20 cellular contexts compared by ENCODE assay signal in genomic region chr9:34492051-34492450, GRCh38. TPM values are rescaled to one million over a fixed set of nuclear protein-coding genes. Genes with fewer than 3 reads are reported as not detected.
DNase-seq lines count a peak whose midpoint lies in the region; ATAC-seq and TF ChIP-seq lines count a peak whose summit lies in the region.
"Had no signal": no experiment of that assay in that cellular context is flagged by ENCODE, and none has a peak within 500 bp of the region (broad histone marks: within the 10 kb centered on the region; RNA-seq: fewer than 3 reads in every experiment).

No MANE protein-coding gene starts in this region.

- DNase-seq in D341Med (ENCODE audit: low spot score) (peak; percentile 72), GM23338 (ENCODE audit: low spot score) (peak; percentile 49), NCI-H69 (lab: John Stamatoyannopoulos, UW) (peak; percentile 36), glutamatergic neuron (no peak), Caco-2 (no peak), tibial nerve (ENCODE audit: low spot score in 2 of 2) (no peak)
- DNase-seq: activated CD4-positive, alpha-beta T cell treated with anti-CD3 and anti-CD28 coated beads, Interleukin-2, amount 50 U/mL, for 4 hours; activated naive CD4-positive, alpha-beta T cell treated with Interleukin-2 at 50 U/mL for 16 hours; activated T-cell treated with anti-CD3 and anti-CD28 coated beads for 4 hours; Calu3; central memory CD4-positive, alpha-beta T cell; erythroblast; kidney glomerular epithelial cell; mammary epithelial cell; NCI-H2171 treated with DMSO at 0.1 percent for 48 hours; NCI-H774; ovary; stimulated activated naive B cell treated with anti-CD40 and anti-IgM and Interleukin-4, amounts not matched to agents 10 μg/mL and 1 μg/mL and 100 μg/mL, for 72 hours had no signal

- intact Hi-C loops in Caco-2 (cut with micrococcal nuclease; ENCODE audit: unreplicated experiment) = no loop called here

- H3K9me3 Mint-ChIP-seq in GM23338 (no peaks in the 10 kb centered on the region), glutamatergic neuron (ENCODE audit: unreplicated experiment) (peaks cover 5% of the 10 kb centered on the region), Caco-2 (ENCODE audit: unreplicated experiment) (no peaks in the 10 kb centered on the region)

- H3K36me3 Mint-ChIP-seq in GM23338 (ENCODE audit: low read depth) (no peaks in the 10 kb centered on the region), glutamatergic neuron (ENCODE audit: unreplicated experiment) (no peaks in the 10 kb centered on the region), Caco-2 (ENCODE audit: insufficient read depth, unreplicated experiment) (no peaks in the 10 kb centered on the region)
- H3K36me3 Mint-ChIP-seq: stimulated activated naive B cell treated with anti-CD40 and anti-IgM and Interleukin-4, amounts not matched to agents 10 μg/mL and 1 μg/mL and 100 μg/mL, for 72 hours had no signal

- H3K9me3 ChIP-seq in Caco-2 (no peaks in the 10 kb centered on the region), tibial nerve (no peaks in the 10 kb centered on the region)
- H3K9me3 ChIP-seq: ovary had no signal

- ATAC-seq in GM23338 = peak; percentile 71
- ATAC-seq in GM19035 (IDR thresholded peaks at IDR 0.05; ENCODE audit: unreplicated experiment) = no peak
- ATAC-seq: stimulated activated naive B cell treated with anti-CD40 and anti-IgM and Interleukin-4, amounts not matched to agents 10 μg/mL and 1 μg/mL and 100 μg/mL, for 72 hours had no signal

- TF ChIP-seq CTCF in GM23338 (conservative IDR thresholded peaks at IDR 0.05; ENCODE audit: low read depth in 2 of 2) (peak; percentile 36 to 63), glutamatergic neuron (IDR thresholded peaks at IDR 0.05; ENCODE audit: partially characterized antibody, unreplicated experiment) (no peak), Caco-2 (IDR thresholded peaks at IDR 0.05; ENCODE audit: insufficient read depth in 1 of 2, low read depth in 1 of 2, low read length in 1 of 2, severe bottlenecking in 1 of 2, unreplicated experiment in 1 of 2) (no peak), tibial nerve (IDR thresholded peaks at IDR 0.05) (no peak)

- POLR2A ChIA-PET in Caco-2 (lab: Charles Lee) = no interaction called here

- H3F3A ChIP-seq in GM23338 (replicated peaks; ENCODE audit: low read depth) = no peaks in the 10 kb centered on the region

- no peaks in the 10 kb centered on the region for H4K20me1 ChIP-seq in GM23338 (replicated peaks; ENCODE audit: insufficient read depth)

- TF ChIP-seq POLR2A in tibial nerve (IDR thresholded peaks at IDR 0.05) = no peak

- H3K4me3 ChIP-seq in GM23338 (no peak overlapping the region), Caco-2 (ENCODE audit: low read depth, low read length) (no peak overlapping the region), tibial nerve (no peak overlapping the region)
- H3K4me3 ChIP-seq: ovary had no signal

- H3K27ac Mint-ChIP-seq in GM23338 (no peak overlapping the region), glutamatergic neuron (ENCODE audit: unreplicated experiment) (peak overlapping the region; percentile 68), Caco-2 (ENCODE audit: unreplicated experiment) (no peak overlapping the region)
- H3K27ac Mint-ChIP-seq: stimulated activated naive B cell treated with anti-CD40 and anti-IgM and Interleukin-4, amounts not matched to agents 10 μg/mL and 1 μg/mL and 100 μg/mL, for 72 hours had no signal

- H2AFZ ChIP-seq in GM23338 = no peak overlapping the region

- no peaks in the 10 kb centered on the region for H3K79me2 ChIP-seq in GM23338 (replicated peaks; ENCODE audit: insufficient read depth)

- H3K36me3 ChIP-seq in GM23338 (ENCODE audit: insufficient read depth) = no peaks in the 10 kb centered on the region
- no peaks in the 10 kb centered on the region for H3K36me3 ChIP-seq in Caco-2 (ENCODE audit: control insufficient read depth, insufficient read depth, low read length)
- no peaks in the 10 kb centered on the region for H3K36me3 ChIP-seq in tibial nerve
- H3K36me3 ChIP-seq: ovary had no signal

- CTCF ChIA-PET in Caco-2 (lab: Charles Lee) = no interaction called here

- no peaks in the 10 kb centered on the region for H3K9me2 ChIP-seq in GM23338 (ENCODE audit: insufficient read depth)

- TF ChIP-seq EP300 in tibial nerve (IDR thresholded peaks at IDR 0.05) = no peak

- H3K27me3 ChIP-seq in GM23338 (ENCODE audit: insufficient read depth) (no peaks in the 10 kb centered on the region), Caco-2 (replicated peaks; ENCODE audit: control insufficient read depth, insufficient read depth, low read length) (no peaks in the 10 kb centered on the region), tibial nerve (no peaks in the 10 kb centered on the region)
- H3K27me3 ChIP-seq: ovary had no signal

- H3K27ac ChIP-seq in GM23338 (ENCODE audit: low read depth) = no peak overlapping the region
- no peak overlapping the region for H3K27ac ChIP-seq in tibial nerve
- H3K27ac ChIP-seq: ovary had no signal

- H3K27me3 Mint-ChIP-seq in GM23338 (ENCODE audit: insufficient read depth, low read depth, poor library complexity) (no peaks in the 10 kb centered on the region), glutamatergic neuron (ENCODE audit: unreplicated experiment) (peaks cover 4% of the 10 kb centered on the region), Caco-2 (ENCODE audit: insufficient read depth, unreplicated experiment) (no peaks in the 10 kb centered on the region)

- H3K4me1 Mint-ChIP-seq in GM23338 (no peaks in the 10 kb centered on the region; the same call in 2 of the 3 replicates), glutamatergic neuron (ENCODE audit: low read depth, unreplicated experiment) (peaks cover 21% of the 10 kb centered on the region), Caco-2 (ENCODE audit: low read depth, unreplicated experiment) (no peaks in the 10 kb centered on the region)
- H3K4me1 Mint-ChIP-seq: stimulated activated naive B cell treated with anti-CD40 and anti-IgM and Interleukin-4, amounts not matched to agents 10 μg/mL and 1 μg/mL and 100 μg/mL, for 72 hours had no signal

- 25 to 33% methylated on average over 2 of the region's 2 CpGs for WGBS in tibial nerve, 2 donors

- H3K4me2 ChIP-seq in GM23338 = no peak overlapping the region

- H3K4me3 Mint-ChIP-seq in GM23338 = no peak overlapping the region
- no peak overlapping the region for H3K4me3 Mint-ChIP-seq in glutamatergic neuron (ENCODE audit: unreplicated experiment)
- no peak overlapping the region for H3K4me3 Mint-ChIP-seq in Caco-2 (ENCODE audit: unreplicated experiment)
- H3K4me3 Mint-ChIP-seq: stimulated activated naive B cell treated with anti-CD40 and anti-IgM and Interleukin-4, amounts not matched to agents 10 μg/mL and 1 μg/mL and 100 μg/mL, for 72 hours had no signal

- H3K4me1 ChIP-seq in GM23338 (ENCODE audit: insufficient read depth) (no peaks in the 10 kb centered on the region), Caco-2 (no peaks in the 10 kb centered on the region), tibial nerve (no peaks in the 10 kb centered on the region)

- BruUV-seq in Caco-2 (replicated peaks; lab: Mats Ljungman, UMichigan) = no TSS peak

TF ChIP-seq in GM23338, 12 proteins besides CTCF, POLR2A, EP300 and RAD21 (continues in another document):
- TF ChIP-seq CREB1 (CRISPR knock-in tag; IDR thresholded peaks at IDR 0.05; ENCODE audit: low read depth) (no peak), EZH2phosphoT487 (IDR thresholded peaks at IDR 0.05; ENCODE audit: unreplicated experiment) (no peak), REST (IDR thresholded peaks at IDR 0.05; ENCODE audit: unreplicated experiment) (no peak), STAT1 (IDR thresholded peaks at IDR 0.05; ENCODE audit: unreplicated experiment) (no peak), EZH2 (IDR thresholded peaks at IDR 0.05; ENCODE audit: low read depth, unreplicated experiment) (no peak), JUNB (IDR thresholded peaks at IDR 0.05; ENCODE audit: unreplicated experiment) (no peak)

RNA-seq across cellular contexts. Expression of gene ENHO, which starts 30.7 kb away (rescaled TPM):
- 9.2 and 13.8 TPM in 2 replicates for total RNA-seq in GM23338 (2014; rRNA removed; shearing (Covaris generic))
- polyA plus RNA-seq in GM23338 (2016; fragmentation: Nextera tagmentation; extraction: Ambion mirVana) = 17.5 and 19.7 TPM in 2 replicates
- total RNA-seq in glutamatergic neuron (ENCODE audit: unreplicated experiment) (11.5 TPM), Caco-2 (2022) (1.00 and 2.1 TPM in 2 replicates), tibial nerve (10 to 100 TPM in 3 of 4 donors, 1 to 10 TPM in 1; 2.7 to 22.1 (median 16.3) TPM)
- total RNA-seq: Calu3 had no signal

RNA-seq across cellular contexts. Expression of gene DNAI1, which starts 33.4 kb away (rescaled TPM):
- total RNA-seq in GM23338 (2014; rRNA removed; shearing (Covaris generic)) = 0.19 and 1.0 TPM in 2 replicates
- 0.82 and 1.1 TPM in 2 replicates for polyA plus RNA-seq in GM23338 (2016; fragmentation: Nextera tagmentation; extraction: Ambion mirVana)
- total RNA-seq in glutamatergic neuron (ENCODE audit: unreplicated experiment) (1.2 TPM), Caco-2 (2022) (0.52 and 0.67 TPM in 2 replicates), tibial nerve (1 to 10 TPM in 1 of 4 donors, under 1 TPM in 2, not detected in 1; 0.42 to 3.9 (median 0.66) TPM)
- total RNA-seq: Calu3, mammary epithelial cell had no signal
- polyA plus RNA-seq: BJ had no signal

RNA-seq across cellular contexts. Expression of gene FAM219A, which starts 33.7 kb away (rescaled TPM):
- 6.1 and 7.2 TPM in 2 replicates for total RNA-seq in GM23338 (2014; rRNA removed; shearing (Covaris generic))
- 3.3 and 3.8 TPM in 2 replicates for polyA plus RNA-seq in GM23338 (2016; fragmentation: Nextera tagmentation; extraction: Ambion mirVana)
- 221 TPM for total RNA-seq in glutamatergic neuron (ENCODE audit: unreplicated experiment)
- total RNA-seq in Caco-2 (2022) = 13.4 and 14.7 TPM in 2 replicates
- total RNA-seq in tibial nerve = 10 to 100 TPM in 3 of 4 donors, 1 to 10 TPM in 1; 8.5 to 15.6 (median 13.6) TPM

Comparison
In these comparisons a context has a peak if more than half of its experiments do, and no peak if none do; other contexts are left out.
1. DNase-seq: peak in D341Med (single experiment), GM23338 (single experiment) and NCI-H69 (single experiment); none in glutamatergic neuron (single experiment), Caco-2 (0 of 2) and tibial nerve (0 of 2).
2. CTCF ChIP-seq: peak in GM23338 (2 of 2); none in glutamatergic neuron (single experiment), Caco-2 (0 of 2) and tibial nerve (0 of 5).
3. RNA of gene FAM219A, which starts 33.7 kb away (total RNA-seq): 221 TPM in glutamatergic neuron (single experiment); 8.5 to 15.6 TPM in tibial nerve, 13.4 to 14.7 TPM in Caco-2 and 6.1 to 7.2 TPM in GM23338; every median in the first group is over 10 times any median in the second.